In genomic region chr7:24477807-24478655, GRCh38 we compare ENCODE assay signal across 8 cellular contexts.
DNase-seq lines count a peak whose midpoint lies in the region; ATAC-seq, FAIRE-seq and TF ChIP-seq lines count a peak whose summit lies in the region.

No MANE protein-coding gene starts in this region.

- ATAC-seq in esophagus mucosa (no peak), HG03571 (IDR thresholded peaks at IDR 0.05; ENCODE audit: unreplicated experiment) (no peak)

- H3K9me3 Mint-ChIP-seq in nephron progenitor cell, result peaks cover 4% of the 10 kb centered on the region

- H3K23ac ChIP-seq in H1 (ENCODE audit: insufficient read length), result no peak overlapping the region

- H3K4me1 ChIP-seq in H1 (replicated peaks in 1 of 4; ENCODE audit: control insufficient read depth in 3 of 4, insufficient read depth in 4 of 4, low read length in 3 of 4), result peaks cover 1 to 14% (median 9%) of the 10 kb centered on the region in 4 experiments; a peak in 6 of 7 replicates

- no peak overlapping the region for H4K91ac ChIP-seq in H1 (replicated peaks; ENCODE audit: insufficient read length, low read length)

- H3K4me3 ChIP-seq in H1 (ENCODE audit: extremely low read depth in 1 of 4, insufficient read depth in 2 of 4, low read depth in 3 of 4, low read length in 4 of 4), result peak overlapping the region in 1 of 4 experiments; percentile 28; a peak in 1 of 8 replicates

- peak in 1 of 2 experiments; percentile 23; a peak in 1 of 4 replicates for TF ChIP-seq RAD21 in H1 (IDR thresholded peaks at IDR 0.05 in 1 of 2, conservative IDR thresholded peaks at IDR 0.05 in 1 of 2; ENCODE audit: low read depth in 2 of 2, low read length in 2 of 2)

- peak overlapping the region; percentile 11 for H3K18ac ChIP-seq in H1 (ENCODE audit: extremely low read depth, low read length)

- H2BK5ac ChIP-seq in H1 (ENCODE audit: low read depth, low read length), result peak overlapping the region; percentile 46; the same call in 1 of the 2 replicates

- peaks cover 11% of the 10 kb centered on the region for H3K27me3 Mint-ChIP-seq in nephron progenitor cell (ENCODE audit: low read depth, poor library complexity)

- H3K56ac ChIP-seq in H1 (replicated peaks; ENCODE audit: insufficient read length, low read depth, low read length), result no peak overlapping the region

- H3K79me2 ChIP-seq in H1 (ENCODE audit: control insufficient read depth in 1 of 2, insufficient read depth in 2 of 2, low read length in 2 of 2), result no peaks in the 10 kb centered on the region

- no peak overlapping the region for H4K5ac ChIP-seq in H1 (ENCODE audit: insufficient read length, low read depth, low read length)

- peaks cover 4% of the 10 kb centered on the region for H3K36me3 Mint-ChIP-seq in nephron progenitor cell (ENCODE audit: low read depth)

- H3K4me3 Mint-ChIP-seq in nephron progenitor cell, result peak overlapping the region; percentile 26

- TF ChIP-seq CTCF in H1 (IDR thresholded peaks at IDR 0.05; ENCODE audit: control extremely low read depth in 1 of 3, insufficient read depth in 1 of 3, low read depth in 1 of 3, low read length in 3 of 3) (no peak), nephron progenitor cell (IDR thresholded peaks at IDR 0.05) (no peak)

- 0 out of 2 replicates have a peak overlapping the region, but pooled peaks have one; percentile 20 for H2BK12ac ChIP-seq in H1 (ENCODE audit: low read depth, low read length)

- peak overlapping the region; percentile 18 for H2BK20ac ChIP-seq in H1 (ENCODE audit: low read length)

- TF ChIP-seq POLR2A in H1 (IDR thresholded peaks at IDR 0.05; ENCODE audit: control extremely low read depth in 1 of 2, low read depth in 2 of 2, low read length in 2 of 2), result no peak

- H3K14ac ChIP-seq in H1 (ENCODE audit: insufficient read length), result no peak overlapping the region

- H3K27ac ChIP-seq in H1 (ENCODE audit: low read depth, low read length), result no peak overlapping the region

- H3K36me3 ChIP-seq in H1 (ENCODE audit: control insufficient read depth in 2 of 4, insufficient read depth in 4 of 4, low read length in 3 of 4), result no peaks in the 10 kb centered on the region

- WGBS in H1 (ENCODE audit: extremely low coverage in 1 of 2, insufficient coverage in 1 of 2, insufficient read length in 1 of 2, insufficient replicate concordance in 2 of 2, low coverage in 1 of 2, low lambda C conversion rate in 2 of 2, missing lambda C conversion rate in 1 of 2), 2 experiments, result 54% methylated on average over 5 of the region's 5 CpGs; no CpG with 5 or more reads in 1 of the 2 experiments

- H3K9ac ChIP-seq in H1 (replicated peaks in 1 of 4; ENCODE audit: extremely low read depth in 1 of 4, low read depth in 3 of 4, low read length in 3 of 4), result no peak overlapping the region

- DNase-seq in DMS153 treated with DMSO at 0.1 percent for 48 hours (lab: John Stamatoyannopoulos, UW; ENCODE audit: unreplicated experiment), result peak; percentile 79
- DNase-seq in NCI-H146 (lab: John Stamatoyannopoulos, UW), result peak; percentile 88
- DNase-seq in H1 (ENCODE audit: low read depth in 1 of 2, low spot score in 2 of 2), result peak in 1 of 2 experiments; percentile 49
- peak; percentile 22 for DNase-seq in nephron progenitor cell
- no peak for DNase-seq in ecto neural progenitor cell (ENCODE audit: low spot score)
- DNase-seq in cerebellar nuclear complex (lab: John Stamatoyannopoulos, UW), result no peak

- no peak overlapping the region for H4K8ac ChIP-seq in H1 (ENCODE audit: extremely low read depth, insufficient read depth, low read length)

- H2AK5ac ChIP-seq in H1 (ENCODE audit: low read depth, low read length), result 0 out of 2 replicates have a peak overlapping the region, but pooled peaks have one; percentile 41

- no peak overlapping the region for H2AFZ ChIP-seq in H1 (ENCODE audit: low read length)

- H3K9me3 ChIP-seq in H1 (ENCODE audit: insufficient read depth in 2 of 2, low read depth in 1 of 2, low read length in 1 of 2), result no peaks in the 10 kb centered on the region

- H3K27me3 ChIP-seq in H1 (replicated peaks in 1 of 4; ENCODE audit: control insufficient read depth in 3 of 4, extremely low read depth in 1 of 4, insufficient read depth in 3 of 4, low read length in 3 of 4), result no peaks in the 10 kb centered on the region; a peak in 1 of 7 replicates

- TF ChIP-seq EP300 in H1 (IDR thresholded peaks at IDR 0.05; ENCODE audit: borderline replicate concordance in 1 of 2, low read depth in 2 of 2, low read length in 2 of 2), result peak in 1 of 2 experiments; percentile 78; a peak in 1 of 3 replicates

- no peak overlapping the region for H2BK15ac ChIP-seq in H1 (ENCODE audit: low read length)

- no peaks in the 10 kb centered on the region for H3K79me1 ChIP-seq in H1 (ENCODE audit: low read depth, low read length)

- CTCF ChIA-PET in H1 (lab: Charles Lee; ENCODE audit: partially characterized antibody), result interaction anchor here (0.9 to 2.1 kb wide), 5 partner anchors 39 to 98 kb away, joined by 3 to 5 read pairs (median 3); no protein-coding TSS in a partner anchor

- H3K23me2 ChIP-seq in H1 (ENCODE audit: low read depth, low read length), result peaks cover 1% of the 10 kb centered on the region; the same call in 1 of the 2 replicates

- peak; percentile 94 for FAIRE-seq in H1 (lab: Jason Lieb, UNC)

- H3K4me1 Mint-ChIP-seq in nephron progenitor cell, result peaks cover 59% of the 10 kb centered on the region

- peak overlapping the region; percentile 95 for H3K27ac Mint-ChIP-seq in nephron progenitor cell

- H2BK120ac ChIP-seq in H1 (replicated peaks; ENCODE audit: low read depth, low read length), result peak overlapping the region; percentile 13

- POLR2A ChIA-PET in H1 (lab: Charles Lee; ENCODE audit: partially characterized antibody), result interaction anchor here (0.6 to 3.4 kb wide), 7 partner anchors 10 to 105 kb away, joined by 3 to 16 read pairs (median 3); no protein-coding TSS in a partner anchor

- H3K4me2 ChIP-seq in H1 (ENCODE audit: insufficient read depth in 1 of 2, low read depth in 2 of 2, low read length in 2 of 2), result peak overlapping the region; percentile 1 to 51; a peak in 3 of 4 replicates

- no peaks in the 10 kb centered on the region for H4K20me1 ChIP-seq in H1 (replicated peaks in 1 of 2; ENCODE audit: control insufficient read depth in 1 of 2, insufficient read depth in 2 of 2, low read length in 2 of 2)

- H3K4ac ChIP-seq in H1 (replicated peaks; ENCODE audit: insufficient read length, low read depth, low read length), result no peak overlapping the region

TF ChIP-seq in H1, 55 proteins besides CTCF, POLR2A, EP300 and RAD21:
- 0 out of 2 replicates have a peak, but pooled peaks have one; percentile 12 for TF ChIP-seq CEBPB (IDR thresholded peaks at IDR 0.05; ENCODE audit: low read depth, low read length)
- TF ChIP-seq JUND (IDR thresholded peaks at IDR 0.05; ENCODE audit: low read length), result 0 out of 2 replicates have a peak, but pooled peaks have one; percentile 33
- TF ChIP-seq BACH1 (IDR thresholded peaks at IDR 0.05; ENCODE audit: low read length), result peak; percentile 100
- no peak for TF ChIP-seq RXRA (IDR thresholded peaks at IDR 0.05; ENCODE audit: insufficient read depth, low read depth, low read length)
- 0 out of 2 replicates have a peak, but pooled peaks have one; percentile 37 for TF ChIP-seq TAF1 (IDR thresholded peaks at IDR 0.05; ENCODE audit: low read depth, low read length)
- TF ChIP-seq YY1 (IDR thresholded peaks at IDR 0.05; ENCODE audit: low read depth, low read length), result no peak
- no peak for TF ChIP-seq KDM4A (IDR thresholded peaks at IDR 0.05; ENCODE audit: low read depth, low read length, severe bottlenecking)
- TF ChIP-seq CBX8 (IDR thresholded peaks at IDR 0.05; ENCODE audit: borderline replicate concordance, low read depth, low read length), result no peak
- TF ChIP-seq NANOG (IDR thresholded peaks at IDR 0.05; ENCODE audit: insufficient read depth, low read depth, low read length, poor library complexity, severe bottlenecking), result peak; percentile 73
- TF ChIP-seq SUZ12 (IDR thresholded peaks at IDR 0.05; ENCODE audit: low read length), result no peak
- TF ChIP-seq MAFK (IDR thresholded peaks at IDR 0.05; ENCODE audit: low read depth, low read length), result peak; percentile 99
- TF ChIP-seq CREB1 (IDR thresholded peaks at IDR 0.05), result no peak
- 0 out of 2 replicates have a peak, but pooled peaks have one; percentile 34 for TF ChIP-seq ATF2 (IDR thresholded peaks at IDR 0.05; ENCODE audit: low read length)

Comparison
In these comparisons a context has a peak if more than half of its experiments do, and no peak if none do; other contexts are left out.
1. DNase-seq: peak in DMS153 treated with DMSO at 0.1 percent for 48 hours (single experiment), NCI-H146 (single experiment) and nephron progenitor cell (single experiment); none in ecto neural progenitor cell (single experiment) and cerebellar nuclear complex (0 of 2).